6 cellular contexts compared by ENCODE assay signal in genomic region chr9:134278286-134278685, GRCh38.
"Had no signal": no experiment of that assay in that cellular context is flagged by ENCODE, and none has a peak within 500 bp of the region (broad histone marks: within the 10 kb centered on the region; RNA-seq: fewer than 3 reads in every experiment).

No MANE protein-coding gene starts in this region.

- H3K9ac ChIP-seq: GM23248 had no signal

- H2AFZ ChIP-seq: GM23248 had no signal

- H3K4me3 ChIP-seq: GM23248, HAP-1 had no signal

- DNase-seq: GM23248, GOT3, H7, KG1 had no signal

- H3K36me3 ChIP-seq: HAP-1 had no signal

- ATAC-seq: HCT116 had no signal

- H3K4me1 ChIP-seq: HAP-1 had no signal

- H3K9me3 ChIP-seq: HAP-1 had no signal

- H3K27ac ChIP-seq: GM23248 had no signal
